27 cellular contexts compared by ENCODE assay signal in the genomic region with DNA sequence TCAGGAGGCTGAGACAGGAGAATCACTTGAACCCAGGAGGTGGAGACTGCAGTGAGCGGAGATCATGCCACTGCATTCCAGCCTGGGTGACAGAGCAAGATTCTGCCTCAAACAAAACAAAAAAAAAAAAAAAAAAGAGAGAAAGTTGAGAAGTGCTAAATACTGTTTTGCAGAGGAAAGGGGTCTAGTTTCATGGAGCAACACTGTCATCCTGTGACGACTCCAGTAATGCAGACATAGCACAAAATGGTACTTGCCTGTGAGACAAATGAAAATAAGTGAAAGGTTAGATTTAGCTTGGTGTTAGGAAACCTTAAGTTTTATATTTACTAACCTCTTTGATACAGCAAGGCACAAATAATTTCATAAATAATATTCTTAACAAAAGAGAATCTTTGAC. TPM values are rescaled to one million over a fixed set of nuclear protein-coding genes. Genes with fewer than 3 reads are reported as not detected.
A peak's percentile ranks its signal among the peaks of the same experiment; 100 is the strongest.
DNase-seq lines count a peak whose midpoint lies in the region; ATAC-seq, FAIRE-seq and TF ChIP-seq lines count a peak whose summit lies in the region.
"Had no signal": no experiment of that assay in that cellular context is flagged by ENCODE, and none has a peak within 500 bp of the region (broad histone marks: within the 10 kb centered on the region; RNA-seq: fewer than 3 reads in every experiment).

No MANE protein-coding gene starts in this region.

- H3K27me3 ChIP-seq in GM23338 (ENCODE audit: insufficient read depth) (no peaks in the 10 kb centered on the region), GM12878 (replicated peaks in 1 of 2; ENCODE audit: control insufficient read depth in 2 of 2, insufficient read depth in 2 of 2, low read length in 1 of 2) (no peaks in the 10 kb centered on the region), hepatocyte (no peaks in the 10 kb centered on the region), lower lobe of right lung (ENCODE audit: low read depth) (no peaks in the 10 kb centered on the region)
- H3K27me3 ChIP-seq: spleen, vagina had no signal

- no peak for TF ChIP-seq EP300 in GM12878 (IDR thresholded peaks at IDR 0.05; ENCODE audit: borderline replicate concordance in 1 of 2, control insufficient read depth in 1 of 2, low read depth in 2 of 2, low read length in 2 of 2)

- H3K4me3 Mint-ChIP-seq in GM23338: no peak overlapping the region
- H3K4me3 Mint-ChIP-seq in effector memory CD8-positive, alpha-beta T cell: no peak overlapping the region
- H3K4me3 Mint-ChIP-seq: activated B cell treated with CpG ODN at 0.5 μM for 24 hours; activated CD8-positive, alpha-beta memory T cell treated with anti-CD3 and anti-CD28 coated beads, Interleukin-2, amount 10 ng/mL, durations not matched to agents 7 days and 5 days; CD8-positive, alpha-beta memory T cell; memory B cell; natural killer cell treated with Interleukin-12 subunit alpha and Interleukin-12 subunit beta and Interleukin-15 and Interleukin-18, amount 100 ng/mL, for 72 hours; T-helper 1 cell treated with Interleukin-12 subunit alpha and Interleukin-12 subunit beta and Interleukin-4 antibody, amounts not matched to agents 30 μg/mL and 1 μg/mL, for 36 hours had no signal

- H3K4me1 ChIP-seq in GM23338 (ENCODE audit: insufficient read depth) (no peaks in the 10 kb centered on the region), GM12878 (ENCODE audit: control insufficient read depth, insufficient read depth, low read length) (no peaks in the 10 kb centered on the region), hepatocyte (ENCODE audit: insufficient read depth) (no peaks in the 10 kb centered on the region), lower lobe of right lung (no peaks in the 10 kb centered on the region)
- H3K4me1 ChIP-seq: spleen, vagina had no signal

- ATAC-seq in GM23338 (no peak), GM12878 (no peak), lower lobe of right lung (no peak)
- no peak for ATAC-seq in effector memory CD8-positive, alpha-beta T cell (replicated peaks)
- ATAC-seq: activated CD8-positive, alpha-beta memory T cell treated with anti-CD3 and anti-CD28 coated beads, Interleukin-2, amount 10 ng/mL, durations not matched to agents 7 days and 5 days; natural killer cell treated with Interleukin-12 subunit alpha and Interleukin-12 subunit beta and Interleukin-15 and Interleukin-18, amount 100 ng/mL, for 72 hours had no signal

- in situ Hi-C loops in GM12878 (cut with MboI): no loop called here

- SMC1A ChIA-PET in GM12878 (lab: Charles Lee; ENCODE audit: uncharacterized antibody, unreplicated experiment): interaction anchor here (0.9 kb wide), 1 partner anchor 311 kb away, joined by 3 read pairs; no protein-coding TSS in a partner anchor

- H3K9ac ChIP-seq in GM12878 (ENCODE audit: control insufficient read depth, insufficient read depth, low read length): no peak overlapping the region

- H3K4me2 ChIP-seq in GM23338 (no peak overlapping the region), GM12878 (ENCODE audit: control insufficient read depth, insufficient read depth) (no peak overlapping the region), hepatocyte (no peak overlapping the region)

- BruUV-seq in GM12878 (replicated peaks; lab: Mats Ljungman, UMichigan): no TSS peak

- TF ChIP-seq POLR2A in GM12878 (IDR thresholded peaks at IDR 0.05; ENCODE audit: low read depth, low read length): no peak

- peak; percentile 31 to 56 for TF ChIP-seq CTCF in GM23338 (conservative IDR thresholded peaks at IDR 0.05; ENCODE audit: low read depth in 2 of 2)
- TF ChIP-seq CTCF in GM12878 (IDR thresholded peaks at IDR 0.05 in 2 of 3, conservative IDR thresholded peaks at IDR 0.05 in 1 of 3; ENCODE audit: control insufficient read depth in 2 of 3, extremely low read depth in 1 of 3, insufficient read depth in 1 of 3, low read depth in 3 of 3, low read length in 3 of 3): no peak; a peak in 1 of 6 replicates
- TF ChIP-seq CTCF in hepatocyte (IDR thresholded peaks at IDR 0.05; ENCODE audit: poor library complexity): peak; percentile 10
- no peak for TF ChIP-seq CTCF in lower lobe of right lung (IDR thresholded peaks at IDR 0.05)

- CTCF ChIA-PET in GM12878 (lab: Yijun Ruan, JAX): interaction anchor here (0.7 kb wide), 1 partner anchor 534 kb away, joined by 3 read pairs; no protein-coding TSS in a partner anchor

- 0 out of 2 replicates have a peak, but pooled peaks have one; percentile 11 for TF ChIP-seq RAD21 in GM12878 (IDR thresholded peaks at IDR 0.05; ENCODE audit: insufficient read depth, low read depth, low read length)

- RAD21 ChIA-PET in GM12878 (lab: Charles Lee; ENCODE audit: unreplicated experiment): no interaction called here

- H3K4me3 ChIP-seq in GM23338 (no peak overlapping the region), GM12878 (no peak overlapping the region), hepatocyte (no peak overlapping the region), lower lobe of right lung (no peak overlapping the region)
- H3K4me3 ChIP-seq: spleen, vagina had no signal

- POLR2A ChIA-PET in GM12878 (lab: Charles Lee): no interaction called here

- H3K27ac Mint-ChIP-seq in GM23338: no peak overlapping the region
- no peak overlapping the region for H3K27ac Mint-ChIP-seq in effector memory CD8-positive, alpha-beta T cell
- H3K27ac Mint-ChIP-seq: activated B cell treated with CpG ODN at 0.5 μM for 24 hours; activated CD8-positive, alpha-beta memory T cell treated with anti-CD3 and anti-CD28 coated beads, Interleukin-2, amount 10 ng/mL, durations not matched to agents 7 days and 5 days; CD8-positive, alpha-beta memory T cell; memory B cell; natural killer cell treated with Interleukin-12 subunit alpha and Interleukin-12 subunit beta and Interleukin-15 and Interleukin-18, amount 100 ng/mL, for 72 hours; T-helper 1 cell treated with Interleukin-12 subunit alpha and Interleukin-12 subunit beta and Interleukin-4 antibody, amounts not matched to agents 30 μg/mL and 1 μg/mL, for 36 hours had no signal

- FAIRE-seq in GM12878 (lab: Jason Lieb, UNC): no peak
- FAIRE-seq: keratinocyte had no signal

- H3K36me3 ChIP-seq in GM23338 (ENCODE audit: insufficient read depth): peaks cover 10% of the 10 kb centered on the region
- peaks cover 0 to 3% of the 10 kb centered on the region in 2 experiments; a peak in 1 of 4 replicates for H3K36me3 ChIP-seq in GM12878 (ENCODE audit: control insufficient read depth in 2 of 2, insufficient read depth in 2 of 2, low read length in 1 of 2)
- no peaks in the 10 kb centered on the region for H3K36me3 ChIP-seq in hepatocyte (replicated peaks; ENCODE audit: insufficient read depth, low read depth)
- peaks cover 82% of the 10 kb centered on the region for H3K36me3 ChIP-seq in lower lobe of right lung
- H3K36me3 ChIP-seq: vagina had no signal

- no peaks in the 10 kb centered on the region for H3K9me3 Mint-ChIP-seq in GM23338
- H3K9me3 Mint-ChIP-seq in effector memory CD8-positive, alpha-beta T cell: no peaks in the 10 kb centered on the region
- H3K9me3 Mint-ChIP-seq: activated B cell treated with CpG ODN at 0.5 μM for 24 hours; CD8-positive, alpha-beta memory T cell; memory B cell; natural killer cell treated with Interleukin-12 subunit alpha and Interleukin-12 subunit beta and Interleukin-15 and Interleukin-18, amount 100 ng/mL, for 72 hours; T-helper 1 cell treated with Interleukin-12 subunit alpha and Interleukin-12 subunit beta and Interleukin-4 antibody, amounts not matched to agents 30 μg/mL and 1 μg/mL, for 36 hours had no signal

- no peaks in the 10 kb centered on the region for H3K4me1 Mint-ChIP-seq in GM23338
- H3K4me1 Mint-ChIP-seq in effector memory CD8-positive, alpha-beta T cell (ENCODE audit: low read depth in 2 of 2): no peaks in the 10 kb centered on the region
- H3K4me1 Mint-ChIP-seq: activated B cell treated with CpG ODN at 0.5 μM for 24 hours; activated CD8-positive, alpha-beta memory T cell treated with anti-CD3 and anti-CD28 coated beads, Interleukin-2, amount 10 ng/mL, durations not matched to agents 7 days and 5 days; CD8-positive, alpha-beta memory T cell; memory B cell had no signal

- 97% methylated on average over 2 of the region's 2 CpGs for WGBS in GM12878 (ENCODE audit: insufficient coverage, insufficient replicate concordance, low lambda C conversion rate, missing lambda C conversion rate)
- WGBS in hepatocyte (ENCODE audit: low lambda C conversion rate, missing lambda C conversion rate): 94% methylated on average over 2 of the region's 2 CpGs

- H3K9me2 ChIP-seq in GM23338 (ENCODE audit: insufficient read depth): no peaks in the 10 kb centered on the region
- H3K9me2 ChIP-seq in hepatocyte (replicated peaks; ENCODE audit: insufficient read depth): no peaks in the 10 kb centered on the region

- H3K36me3 Mint-ChIP-seq in GM23338 (ENCODE audit: low read depth): peaks cover 26% of the 10 kb centered on the region
- peaks cover 39% of the 10 kb centered on the region for H3K36me3 Mint-ChIP-seq in effector memory CD8-positive, alpha-beta T cell (ENCODE audit: insufficient read depth)

- no peaks in the 10 kb centered on the region for H3K27me3 Mint-ChIP-seq in GM23338 (ENCODE audit: insufficient read depth, low read depth, poor library complexity)
- H3K27me3 Mint-ChIP-seq in effector memory CD8-positive, alpha-beta T cell: no peaks in the 10 kb centered on the region
- H3K27me3 Mint-ChIP-seq: activated B cell treated with CpG ODN at 0.5 μM for 24 hours; activated CD8-positive, alpha-beta memory T cell treated with anti-CD3 and anti-CD28 coated beads, Interleukin-2, amount 10 ng/mL, durations not matched to agents 7 days and 5 days; CD8-positive, alpha-beta memory T cell; memory B cell; natural killer cell treated with Interleukin-12 subunit alpha and Interleukin-12 subunit beta and Interleukin-15 and Interleukin-18, amount 100 ng/mL, for 72 hours had no signal

- H3K27ac ChIP-seq in GM23338 (ENCODE audit: low read depth) (no peak overlapping the region), GM12878 (ENCODE audit: control insufficient read depth, insufficient read depth) (no peak overlapping the region), hepatocyte (no peak overlapping the region), lower lobe of right lung (no peak overlapping the region)
- H3K27ac ChIP-seq: spleen, vagina had no signal

- H3F3A ChIP-seq in GM23338 (replicated peaks; ENCODE audit: low read depth): no peaks in the 10 kb centered on the region

- intact Hi-C loops in GM12878 (cut with micrococcal nuclease; ENCODE audit: unreplicated experiment): no loop called here
- intact Hi-C loops in lower lobe of right lung (cut with DNase I): no loop called here

- no peaks in the 10 kb centered on the region for H3K9me3 ChIP-seq in GM12878 (replicated peaks; ENCODE audit: control insufficient read depth, insufficient read depth, low read length)
- no peaks in the 10 kb centered on the region for H3K9me3 ChIP-seq in hepatocyte (ENCODE audit: low read depth)
- no peaks in the 10 kb centered on the region for H3K9me3 ChIP-seq in lower lobe of right lung
- H3K9me3 ChIP-seq: spleen, vagina had no signal

- no peaks in the 10 kb centered on the region for H3K79me2 ChIP-seq in GM23338 (replicated peaks; ENCODE audit: insufficient read depth)
- H3K79me2 ChIP-seq in GM12878 (ENCODE audit: control insufficient read depth, insufficient read depth, low read length): no peaks in the 10 kb centered on the region
- no peaks in the 10 kb centered on the region for H3K79me2 ChIP-seq in hepatocyte

- H4K20me1 ChIP-seq in GM23338 (replicated peaks; ENCODE audit: insufficient read depth): no peaks in the 10 kb centered on the region
- H4K20me1 ChIP-seq in GM12878 (ENCODE audit: control insufficient read depth, insufficient read depth): no peaks in the 10 kb centered on the region
- no peaks in the 10 kb centered on the region for H4K20me1 ChIP-seq in hepatocyte (ENCODE audit: insufficient read depth, poor library complexity, severe bottlenecking)

- H2AFZ ChIP-seq in GM23338: no peak overlapping the region
- H2AFZ ChIP-seq in GM12878 (ENCODE audit: control insufficient read depth, low read depth, low read length): no peak overlapping the region
- no peak overlapping the region for H2AFZ ChIP-seq in hepatocyte

- DNase-seq in GM23338 (ENCODE audit: low spot score) (no peak), NCI-H1694 treated with DMSO at 0.1 percent for 48 hours (lab: John Stamatoyannopoulos, UW) (peak; percentile 3), GM12878 (ENCODE audit: low read depth, low spot score) (no peak), hepatocyte (ENCODE audit: low spot score) (no peak), lower lobe of right lung (no peak), SKM-1 treated with dmso at 0.1 percent for 144 hours (lab: John Stamatoyannopoulos, UW; ENCODE audit: unreplicated experiment) (no peak), retina (no peak)
- no peak for DNase-seq in effector memory CD8-positive, alpha-beta T cell
- DNase-seq: activated B cell treated with CpG ODN at 0.5 μM for 24 hours; activated CD8-positive, alpha-beta memory T cell treated with anti-CD3 and anti-CD28 coated beads, Interleukin-2, amount 10 ng/mL, durations not matched to agents 7 days and 5 days; caudate nucleus; CD8-positive, alpha-beta memory T cell; effector memory CD4-positive, alpha-beta T cell; HCEC 1CT; hippocampal formation; Karpas-422; NCI-H1436 treated with DMSO at 0.1 percent for 48 hours; NCI-H446 treated with DMSO at 0.1 percent for 48 hours; Right ventricle myocardium superior; spleen; stimulated activated CD8-positive, alpha-beta memory T cell treated with anti-CD3 and anti-CD28 coated beads, Interleukin-4, amount 100 ng/mL, for 48 hours; substantia nigra had no signal

RNA-seq across cellular contexts. Expression of gene CEP162, which starts 29.7 kb away (rescaled TPM):
- total RNA-seq in GM23338 (2014; rRNA removed; shearing (Covaris generic)): 9.2 and 12.4 TPM in 2 replicates
- polyA plus RNA-seq in GM23338 (2016; fragmentation: Nextera tagmentation; extraction: Ambion mirVana) (9.2 and 15.4 TPM in 2 replicates), GM12878 (2011; rRNA removed) (5.5 and 10.7 TPM in 2 replicates), GM12878 (2014; fragmentation: Illumina TruSeq; extraction: Trizol) (7.9 and 9.7 TPM in 2 replicates), GM12878 (2014; fragmentation: Nextera tagmentation; extraction: Ambion mirVana) (1 to 10 TPM; 2.7 to 2.8 TPM), GM12878 (2014; rRNA removed) (2.9 and 3.5 TPM in 2 replicates), GM12878 (2016; fragmentation: Nextera tagmentation; extraction: Ambion mirVana) (1 to 10 TPM; 4.7 to 5.0 TPM), hepatocyte (2.7 and 4.1 TPM in 2 replicates)
- 25.8 and 29.2 TPM in 2 replicates for total RNA-seq in GM12878 (2013; cell fraction: nucleolus; rRNA removed)
- total RNA-seq in GM12878 (2014; rRNA removed) (4.3 TPM in 2 replicates), GM12878 (2014; rRNA removed; fragmentation: Illumina TruSeq; extraction: Trizol) (7.4 and 8.6 TPM in 2 replicates), GM12878 (2021) (4.3 and 4.9 TPM in 2 replicates), hepatocyte (13.1 and 13.7 TPM in 2 replicates), lower lobe of right lung (12.1 TPM)
- 1.4 TPM for polyA plus RNA-seq in GM12878 (2011; ENCODE audit: low read depth)
- 0.97 and 1.0 TPM in 2 replicates for polyA plus RNA-seq in GM12878 (2011; cell fraction: cytosol; rRNA removed)
- 6.9 and 9.4 TPM in 2 replicates for polyA plus RNA-seq in GM12878 (2011; cell fraction: nucleus; rRNA removed)
- polyA plus RNA-seq in GM12878 (2012): 3.2 and 3.7 TPM in 2 replicates
- polyA minus RNA-seq in GM12878 (2011; rRNA and poly(A)+ RNA removed): 2.0 and 2.2 TPM in 2 replicates
- polyA minus RNA-seq in GM12878 (2011; cell fraction: cytosol; rRNA and poly(A)+ RNA removed): 1.5 and 2.0 TPM in 2 replicates
- polyA minus RNA-seq in GM12878 (2011; cell fraction: nucleus; rRNA and poly(A)+ RNA removed): 3.6 and 4.9 TPM in 2 replicates

Comparison
In these comparisons a context has a peak if more than half of its experiments do, and no peak if none do; other contexts are left out.
1. CTCF ChIP-seq: peak in GM23338 (2 of 2) and hepatocyte (single experiment); none in GM12878 (0 of 3) and lower lobe of right lung (single experiment).